In the genomic region with DNA sequence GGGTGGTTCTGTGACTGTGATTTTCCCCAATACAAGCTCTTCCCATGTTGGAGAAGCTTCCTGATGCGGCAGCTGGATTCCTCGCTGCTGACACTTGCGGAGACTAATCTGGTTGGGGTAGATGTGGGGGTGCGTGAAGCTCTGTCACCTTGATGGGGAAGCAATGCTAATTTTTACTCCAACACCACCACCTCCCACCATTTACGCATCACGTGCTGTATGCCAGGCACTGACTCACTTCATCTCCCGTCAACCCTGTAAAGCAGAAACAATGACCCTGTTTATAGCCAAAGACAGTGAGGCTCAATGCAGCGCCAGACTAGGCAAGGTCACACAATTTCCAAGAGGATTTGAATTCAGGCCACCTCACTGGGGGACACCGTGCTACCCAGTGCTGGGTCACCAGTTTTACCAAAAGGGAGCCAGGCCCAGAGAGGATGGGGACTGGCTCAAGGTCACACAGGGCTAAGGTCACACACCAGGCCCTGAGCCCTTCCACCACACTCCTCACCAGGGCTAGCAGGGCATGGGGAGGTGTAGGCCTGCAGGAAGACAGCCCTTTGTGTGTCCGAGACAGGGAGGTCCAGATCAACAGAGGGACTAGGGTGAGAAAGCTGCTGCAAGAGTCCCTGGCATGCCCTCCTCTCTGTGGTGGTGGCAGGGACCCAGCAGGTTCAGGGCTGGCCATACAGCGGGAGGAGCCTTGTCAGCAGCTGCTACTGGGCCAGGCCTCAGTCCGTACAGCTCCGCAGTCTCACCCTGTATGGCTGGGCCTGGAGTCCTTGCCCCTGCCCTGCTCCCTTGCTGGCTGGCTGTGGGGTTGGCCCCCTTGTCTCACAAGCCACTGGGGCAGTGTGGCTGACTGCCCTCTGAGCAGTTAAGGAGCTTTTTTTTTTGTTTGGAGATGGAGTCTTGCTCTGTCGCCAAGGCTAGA, we compare ENCODE assay signal across 12 cellular contexts. TPM values are rescaled to one million over a fixed set of nuclear protein-coding genes. Genes with fewer than 3 reads are reported as not detected.
"Had no signal": no experiment of that assay in that cellular context is flagged by ENCODE, and none has a peak within 500 bp of the region (broad histone marks: within the 10 kb centered on the region; RNA-seq: fewer than 3 reads in every experiment).

No MANE protein-coding gene starts in this region.

- H3K4me3 Mint-ChIP-seq: activated CD4-positive, alpha-beta memory T cell treated with anti-CD3 and anti-CD28 coated beads, Interleukin-2, amount 10 ng/mL, durations not matched to agents 7 days and 5 days; activated naive CD8-positive, alpha-beta T cell treated with anti-CD3 and anti-CD28 coated beads, Interleukin-2, amount 10 ng/mL, durations not matched to agents 7 days and 5 days; activated T-cell treated with anti-CD3 and anti-CD28 coated beads, Interleukin-2, amount 50 U/mL, for 72 hours; effector memory CD8-positive, alpha-beta T cell; natural killer cell treated with Interleukin-12 subunit alpha and Interleukin-12 subunit beta and Interleukin-15 and Interleukin-18, amount 100 ng/mL, for 72 hours; stimulated activated effector memory CD8-positive, alpha-beta T cell treated with anti-CD3 and anti-CD28 coated beads, Interleukin-12 subunit alpha, Interleukin-12 subunit beta, amount 100 ng/mL, for 72 hours; T-cell had no signal

- H3K27me3 Mint-ChIP-seq: effector memory CD8-positive, alpha-beta T cell; natural killer cell treated with Interleukin-12 subunit alpha and Interleukin-12 subunit beta and Interleukin-15 and Interleukin-18, amount 100 ng/mL, for 72 hours; T-cell had no signal

- H3K4me1 Mint-ChIP-seq: stimulated activated effector memory CD8-positive, alpha-beta T cell treated with anti-CD3 and anti-CD28 coated beads, Interleukin-12 subunit alpha, Interleukin-12 subunit beta, amount 100 ng/mL, for 72 hours had no signal

- DNase-seq: activated CD4-positive, alpha-beta memory T cell treated with anti-CD3 and anti-CD28 coated beads, Interleukin-2, amount 10 ng/mL, durations not matched to agents 7 days and 5 days; activated naive CD8-positive, alpha-beta T cell treated with anti-CD3 and anti-CD28 coated beads, Interleukin-2, amount 10 ng/mL, durations not matched to agents 7 days and 5 days; activated T-cell treated with anti-CD3 and anti-CD28 coated beads, Interleukin-2, amount 50 U/mL, for 72 hours; effector memory CD8-positive, alpha-beta T cell; mammary epithelial cell; T-cell; T1000; upper lobe of left lung had no signal

- H3K9me3 Mint-ChIP-seq: activated CD4-positive, alpha-beta memory T cell treated with anti-CD3 and anti-CD28 coated beads, Interleukin-2, amount 10 ng/mL, durations not matched to agents 7 days and 5 days; activated naive CD8-positive, alpha-beta T cell treated with anti-CD3 and anti-CD28 coated beads, Interleukin-2, amount 10 ng/mL, durations not matched to agents 7 days and 5 days; activated T-cell treated with anti-CD3 and anti-CD28 coated beads, Interleukin-2, amount 50 U/mL, for 72 hours; effector memory CD8-positive, alpha-beta T cell; natural killer cell treated with Interleukin-12 subunit alpha and Interleukin-12 subunit beta and Interleukin-15 and Interleukin-18, amount 100 ng/mL, for 72 hours; stimulated activated effector memory CD8-positive, alpha-beta T cell treated with anti-CD3 and anti-CD28 coated beads, Interleukin-12 subunit alpha, Interleukin-12 subunit beta, amount 100 ng/mL, for 72 hours; T-cell had no signal

- ATAC-seq: activated T-cell treated with anti-CD3 and anti-CD28 coated beads, Interleukin-2, amount 50 U/mL, for 72 hours; effector memory CD8-positive, alpha-beta T cell; natural killer cell treated with Interleukin-12 subunit alpha and Interleukin-12 subunit beta and Interleukin-15 and Interleukin-18, amount 100 ng/mL, for 72 hours; right cardiac atrium; stimulated activated effector memory CD8-positive, alpha-beta T cell treated with anti-CD3 and anti-CD28 coated beads, Interleukin-12 subunit alpha, Interleukin-12 subunit beta, amount 100 ng/mL, for 72 hours; T-cell had no signal

RNA-seq across cellular contexts. Expression of gene STKLD1, which starts 3.3 kb away (rescaled TPM):
- total RNA-seq: ascending aorta had no signal
